15 cellular contexts compared by ENCODE assay signal in genomic region chr11:113675565-113675964, GRCh38. TPM values are rescaled to one million over a fixed set of nuclear protein-coding genes. Genes with fewer than 3 reads are reported as not detected.
DNase-seq lines count a peak whose midpoint lies in the region; ATAC-seq, FAIRE-seq and TF ChIP-seq lines count a peak whose summit lies in the region.
"Had no signal": no experiment of that assay in that cellular context is flagged by ENCODE, and none has a peak within 500 bp of the region (broad histone marks: within the 10 kb centered on the region; RNA-seq: fewer than 3 reads in every experiment).

No MANE protein-coding gene starts in this region.

- H3K36me3 ChIP-seq in SJSA1 (no peaks in the 10 kb centered on the region), skeletal muscle satellite cell (ENCODE audit: insufficient read depth, low read length) (no peaks in the 10 kb centered on the region)
- H3K36me3 ChIP-seq: adrenal gland had no signal

- H3K9me3 ChIP-seq in SJSA1 (replicated peaks): no peaks in the 10 kb centered on the region
- H3K9me3 ChIP-seq in skeletal muscle satellite cell (replicated peaks; ENCODE audit: low read length): no peaks in the 10 kb centered on the region
- H3K9me3 ChIP-seq: adrenal gland had no signal

- H3K4me1 ChIP-seq in SJSA1 (replicated peaks) (peaks cover 62% of the 10 kb centered on the region), skeletal muscle satellite cell (ENCODE audit: control insufficient read depth, insufficient read depth, low read length) (peaks cover 37% of the 10 kb centered on the region)
- H3K4me1 ChIP-seq: adrenal gland had no signal

- DNase-seq in HTR-8/SVneo (ENCODE audit: insufficient read length, low spot score) (no peak), SJSA1 (ENCODE audit: low read depth in 1 of 2, low spot score in 2 of 2) (no peak), fibroblast of the aortic adventitia (ENCODE audit: low read depth) (peak; percentile 37), NCI-H2227 (lab: John Stamatoyannopoulos, UW; ENCODE audit: unreplicated experiment) (no peak), NCI-H510A (lab: John Stamatoyannopoulos, UW) (no peak)
- DNase-seq: adrenal gland, caudate nucleus, DMS79 treated with DMSO at 0.1 percent for 48 hours, dorsolateral prefrontal cortex had no signal

- H3K9ac ChIP-seq in skeletal muscle satellite cell (ENCODE audit: low read depth, low read length): peak overlapping the region; percentile 69

- H3K27me3 ChIP-seq in SJSA1 (replicated peaks) (no peaks in the 10 kb centered on the region), skeletal muscle satellite cell (ENCODE audit: control insufficient read depth, insufficient read depth, low read length) (peaks cover 21% of the 10 kb centered on the region)
- H3K27me3 ChIP-seq: adrenal gland, dorsolateral prefrontal cortex had no signal

- H3K4me3 ChIP-seq in SJSA1 (no peak overlapping the region), fibroblast of the aortic adventitia (ENCODE audit: low read depth, low read length) (no peak overlapping the region), skeletal muscle satellite cell (ENCODE audit: low read length) (peak overlapping the region; percentile 3)
- H3K4me3 ChIP-seq: adrenal gland, dorsolateral prefrontal cortex had no signal

- no peak for TF ChIP-seq CTCF in fibroblast of the aortic adventitia (IDR thresholded peaks at IDR 0.05; ENCODE audit: insufficient read depth, low read length)

- FAIRE-seq in HTR-8/SVneo (lab: Jason Lieb, UNC): peak; percentile 49

- peak overlapping the region; percentile 85 for H3K27ac ChIP-seq in SJSA1
- H3K27ac ChIP-seq: adrenal gland, dorsolateral prefrontal cortex, HL-60 had no signal

- ATAC-seq in HG03196 (IDR thresholded peaks at IDR 0.05; ENCODE audit: unreplicated experiment): no peak
- no peak for ATAC-seq in HG02884 (IDR thresholded peaks at IDR 0.05; ENCODE audit: unreplicated experiment)
- ATAC-seq: left lobe of liver, WTC11 had no signal

- H3K4me2 ChIP-seq in skeletal muscle satellite cell (ENCODE audit: low read length): peak overlapping the region; percentile 45

RNA-seq across cellular contexts. Expression of gene TMPRSS5, which starts 30.5 kb away (rescaled TPM):
- total RNA-seq in SJSA1 (2014; rRNA removed; shearing (Covaris generic)): 0.11 TPM in 1 of 2 replicates, not detected in the other
- total RNA-seq in fibroblast of the aortic adventitia (ENCODE audit: low replicate concordance): 0.09 TPM in 1 of 2 replicates, not detected in the other
- 0.22 TPM in 1 of 2 replicates, not detected in the other for total RNA-seq in skeletal muscle satellite cell (2012; rRNA removed)
